ENCODE assay signal across 21 cellular contexts in genomic region chr2:187716301-187716700, GRCh38.
A peak's percentile ranks its signal among the peaks of the same experiment; 100 is the strongest.
DNase-seq lines count a peak whose midpoint lies in the region; ATAC-seq, FAIRE-seq and TF ChIP-seq lines count a peak whose summit lies in the region.
"Had no signal": no experiment of that assay in that cellular context is flagged by ENCODE, and none has a peak within 500 bp of the region (broad histone marks: within the 10 kb centered on the region; RNA-seq: fewer than 3 reads in every experiment).

No MANE protein-coding gene starts in this region.

- DNase-seq in HT-29 (ENCODE audit: low spot score) (peak; percentile 25), PC-3 (no peak), H1 (ENCODE audit: low read depth in 1 of 2, low spot score in 2 of 2) (no peak), renal cortical epithelial cell (ENCODE audit: low read depth) (peak; percentile 1), hypothalamus (lab: John Stamatoyannopoulos, UW) (no peak), medulla oblongata (ENCODE audit: extremely low spot score) (no peak), SIG-M5 (lab: John Stamatoyannopoulos, UW) (no peak)
- DNase-seq: AML-193; Caco-2; CD4-positive, alpha-beta T cell; DMS153; DMS79; GDM1; GM23248; HCEC 1CT had no signal

- no peak overlapping the region for H4K8ac ChIP-seq in H1 (ENCODE audit: extremely low read depth, insufficient read depth, low read length)

- H2BK15ac ChIP-seq in H1 (ENCODE audit: low read length) = no peak overlapping the region

- H4K5ac ChIP-seq in H1 (ENCODE audit: insufficient read length, low read depth, low read length) = no peak overlapping the region

- TF ChIP-seq RAD21 in H1 (IDR thresholded peaks at IDR 0.05 in 1 of 2, conservative IDR thresholded peaks at IDR 0.05 in 1 of 2; ENCODE audit: low read depth in 2 of 2, low read length in 2 of 2) = no peak

- H3F3A ChIP-seq in PC-3 (ENCODE audit: low read length, unreplicated experiment) = no peaks in the 10 kb centered on the region

- no peak overlapping the region for H2BK5ac ChIP-seq in H1 (ENCODE audit: low read depth, low read length)

- TF ChIP-seq CTCF in PC-3 (conservative IDR thresholded peaks at IDR 0.05; ENCODE audit: low read depth, low read length) (no peak), H1 (IDR thresholded peaks at IDR 0.05; ENCODE audit: control extremely low read depth in 1 of 3, insufficient read depth in 1 of 3, low read depth in 1 of 3, low read length in 3 of 3) (no peak)

- H4K20me1 ChIP-seq in PC-3 (ENCODE audit: low read length) (no peaks in the 10 kb centered on the region), H1 (replicated peaks in 1 of 2; ENCODE audit: control insufficient read depth in 1 of 2, insufficient read depth in 2 of 2, low read length in 2 of 2) (no peaks in the 10 kb centered on the region)

- TF ChIP-seq EP300 in H1 (IDR thresholded peaks at IDR 0.05; ENCODE audit: borderline replicate concordance in 1 of 2, low read depth in 2 of 2, low read length in 2 of 2) = no peak

- H3K27ac ChIP-seq in PC-3 (ENCODE audit: low read length) (no peak overlapping the region), H1 (ENCODE audit: low read depth, low read length) (no peak overlapping the region)
- H3K27ac ChIP-seq: 22Rv1, A549, C4-2B, GM23248 had no signal

- no peak overlapping the region for H3K4me3 ChIP-seq in PC-3 (ENCODE audit: low read length)
- no peak overlapping the region for H3K4me3 ChIP-seq in H1 (ENCODE audit: extremely low read depth in 1 of 4, insufficient read depth in 2 of 4, low read depth in 3 of 4, low read length in 4 of 4)
- H3K4me3 ChIP-seq: A549, GM23248 had no signal

- H3K79me2 ChIP-seq in PC-3 (ENCODE audit: low read length) = no peaks in the 10 kb centered on the region
- H3K79me2 ChIP-seq in H1 (ENCODE audit: control insufficient read depth in 1 of 2, insufficient read depth in 2 of 2, low read length in 2 of 2) = no peaks in the 10 kb centered on the region

- H3K79me1 ChIP-seq in H1 (ENCODE audit: low read depth, low read length) = no peaks in the 10 kb centered on the region

- TF ChIP-seq POLR2A in H1 (IDR thresholded peaks at IDR 0.05; ENCODE audit: control extremely low read depth in 1 of 2, low read depth in 2 of 2, low read length in 2 of 2) = no peak

- no peak overlapping the region for H3K9ac ChIP-seq in PC-3 (ENCODE audit: low read length)
- H3K9ac ChIP-seq in H1 (replicated peaks in 1 of 4; ENCODE audit: extremely low read depth in 1 of 4, low read depth in 3 of 4, low read length in 3 of 4) = no peak overlapping the region
- H3K9ac ChIP-seq: GM23248 had no signal

- ATAC-seq in PC-3 = peak; percentile 43
- ATAC-seq: A549 had no signal

- H2BK120ac ChIP-seq in H1 (replicated peaks; ENCODE audit: low read depth, low read length) = no peak overlapping the region

- no peak overlapping the region for H3K56ac ChIP-seq in H1 (replicated peaks; ENCODE audit: insufficient read length, low read depth, low read length)

- FAIRE-seq in H1 (lab: Jason Lieb, UNC) = peak; percentile 7
- FAIRE-seq: A549, GM12892, GM18507, H54 had no signal

- H3K27me3 ChIP-seq in PC-3 (ENCODE audit: low read length) (no peaks in the 10 kb centered on the region), H1 (replicated peaks in 1 of 4; ENCODE audit: control insufficient read depth in 3 of 4, extremely low read depth in 1 of 4, insufficient read depth in 3 of 4, low read length in 3 of 4) (no peaks in the 10 kb centered on the region)

- no peaks in the 10 kb centered on the region for H3K4me1 ChIP-seq in PC-3 (ENCODE audit: insufficient read depth, low read length)
- peaks cover 0 to 8% (median 2%) of the 10 kb centered on the region in 4 experiments; a peak in 3 of 7 replicates for H3K4me1 ChIP-seq in H1 (replicated peaks in 1 of 4; ENCODE audit: control insufficient read depth in 3 of 4, insufficient read depth in 4 of 4, low read length in 3 of 4)
- H3K4me1 ChIP-seq: A549, Caco-2 had no signal

- no peaks in the 10 kb centered on the region for H3K23me2 ChIP-seq in H1 (ENCODE audit: low read depth, low read length)

- no peak overlapping the region for H3K23ac ChIP-seq in H1 (ENCODE audit: insufficient read length)

- no TSS peak for BruUV-seq in PC-3 (replicated peaks; lab: Mats Ljungman, UMichigan)

- H3K4ac ChIP-seq in H1 (replicated peaks; ENCODE audit: insufficient read length, low read depth, low read length) = no peak overlapping the region

- no peak overlapping the region for H2BK20ac ChIP-seq in H1 (ENCODE audit: low read length)

- 90% methylated on average over 3 of the region's 3 CpGs; no CpG with 5 or more reads in 1 of the 2 experiments for WGBS in H1 (ENCODE audit: extremely low coverage in 1 of 2, insufficient coverage in 1 of 2, insufficient read length in 1 of 2, insufficient replicate concordance in 2 of 2, low coverage in 1 of 2, low lambda C conversion rate in 2 of 2, missing lambda C conversion rate in 1 of 2), 2 experiments

- H3K4me2 ChIP-seq in PC-3 (ENCODE audit: low read length) (no peak overlapping the region), H1 (ENCODE audit: insufficient read depth in 1 of 2, low read depth in 2 of 2, low read length in 2 of 2) (no peak overlapping the region)
- H3K4me2 ChIP-seq: A549 had no signal

- no peak overlapping the region for H2AK5ac ChIP-seq in H1 (ENCODE audit: low read depth, low read length)

- no peaks in the 10 kb centered on the region for H3K36me3 ChIP-seq in PC-3 (ENCODE audit: low read depth, low read length)
- H3K36me3 ChIP-seq in H1 (ENCODE audit: control insufficient read depth in 2 of 4, insufficient read depth in 4 of 4, low read length in 3 of 4) = peaks cover 0 to 5% (median 0%) of the 10 kb centered on the region in 4 experiments; a peak in 3 of 8 replicates

- H3K18ac ChIP-seq in H1 (ENCODE audit: extremely low read depth, low read length) = no peak overlapping the region

- intact Hi-C loops in PC-3 (cut with micrococcal nuclease) = loop anchor here (10.0 kb wide), 1 partner anchor 892 kb away; no protein-coding TSS in a partner anchor

- POLR2A ChIA-PET in PC-3 (lab: Charles Lee; ENCODE audit: unreplicated experiment) = no interaction called here
- POLR2A ChIA-PET in H1 (lab: Charles Lee; ENCODE audit: partially characterized antibody) = no interaction called here

- H2BK12ac ChIP-seq in H1 (ENCODE audit: low read depth, low read length) = no peak overlapping the region

- H3K9me3 ChIP-seq in PC-3 (ENCODE audit: low read length) (no peaks in the 10 kb centered on the region), H1 (ENCODE audit: insufficient read depth in 2 of 2, low read depth in 1 of 2, low read length in 1 of 2) (peaks cover 7 to 15% of the 10 kb centered on the region in 2 experiments; a peak in 2 of 4 replicates)
- H3K9me3 ChIP-seq: A549, Caco-2 had no signal

- no peak overlapping the region for H3K14ac ChIP-seq in H1 (ENCODE audit: insufficient read length)

- H2AFZ ChIP-seq in PC-3 (ENCODE audit: low read length) (no peak overlapping the region), H1 (ENCODE audit: low read length) (no peak overlapping the region)
- H2AFZ ChIP-seq: GM23248 had no signal

- H4K91ac ChIP-seq in H1 (replicated peaks; ENCODE audit: insufficient read length, low read length) = no peak overlapping the region

- no peaks in the 10 kb centered on the region for H3K9me2 ChIP-seq in PC-3 (replicated peaks; ENCODE audit: low read length)

- CTCF ChIA-PET in PC-3 (lab: Charles Lee) = no interaction called here
- CTCF ChIA-PET in H1 (lab: Charles Lee; ENCODE audit: partially characterized antibody) = no interaction called here

TF ChIP-seq in H1, 55 proteins besides CTCF, POLR2A, EP300 and RAD21:
- TF ChIP-seq NRF1 (IDR thresholded peaks at IDR 0.05; ENCODE audit: low read depth, low read length) = no peak

Comparison
In these comparisons a context has a peak if more than half of its experiments do, and no peak if none do; other contexts are left out.
1. DNase-seq: peak in HT-29 (single experiment) and renal cortical epithelial cell (single experiment); none in PC-3 (single experiment), H1 (0 of 2), hypothalamus (0 of 51), medulla oblongata (single experiment) and SIG-M5 (single experiment).